1 cellular context compared by ENCODE assay signal in the genomic region with DNA sequence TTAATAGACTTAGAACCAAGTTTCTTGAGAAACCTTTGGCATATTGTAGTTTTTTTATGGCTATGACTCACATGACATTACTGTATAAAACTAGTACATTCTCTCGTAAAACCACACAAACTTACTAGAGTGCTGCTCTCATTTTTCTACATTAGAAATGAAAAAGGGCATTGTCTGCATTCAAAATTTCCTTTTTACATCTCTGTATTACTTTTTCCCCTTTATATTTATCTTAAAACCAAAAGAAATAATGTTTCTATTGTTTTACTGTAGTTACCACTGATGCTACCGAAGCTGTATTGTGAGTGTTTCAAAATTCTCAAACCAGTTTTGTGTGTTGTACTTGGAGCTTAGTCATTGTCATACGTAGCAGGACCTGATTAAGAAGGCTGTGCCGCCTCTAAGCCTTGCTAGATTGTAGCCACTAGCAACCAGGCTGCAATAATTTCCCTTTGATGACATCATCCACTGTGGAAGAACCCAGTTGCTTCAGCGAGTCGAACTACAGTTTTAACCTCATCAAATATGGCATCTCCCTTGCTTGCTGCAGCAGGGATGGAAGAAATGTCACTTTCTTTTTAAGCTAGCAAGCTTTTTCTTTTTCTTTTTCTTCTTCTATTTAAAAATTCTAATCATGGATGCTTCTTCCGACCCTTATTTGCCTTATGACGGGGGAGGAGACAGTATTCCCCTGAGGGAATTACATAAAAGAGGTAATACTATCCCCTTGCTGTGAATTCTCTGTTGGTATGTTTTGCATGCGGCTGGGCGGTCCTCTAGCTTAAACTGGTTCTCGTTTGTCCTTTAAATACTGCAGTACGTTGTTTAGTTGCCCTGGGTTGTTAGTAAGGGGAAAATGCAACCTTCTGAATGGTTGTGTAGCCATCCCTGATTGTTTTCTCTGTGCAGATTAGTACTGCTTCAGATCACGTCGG.
A peak's percentile ranks its signal among the peaks of the same experiment; 100 is the strongest.
TF ChIP-seq lines count a peak whose summit lies in the region.

No MANE protein-coding gene starts in this region.

TF ChIP-seq in H1, 55 proteins besides CTCF, POLR2A, EP300 and RAD21 (continued from another document):
- TF ChIP-seq, protein P1, sequence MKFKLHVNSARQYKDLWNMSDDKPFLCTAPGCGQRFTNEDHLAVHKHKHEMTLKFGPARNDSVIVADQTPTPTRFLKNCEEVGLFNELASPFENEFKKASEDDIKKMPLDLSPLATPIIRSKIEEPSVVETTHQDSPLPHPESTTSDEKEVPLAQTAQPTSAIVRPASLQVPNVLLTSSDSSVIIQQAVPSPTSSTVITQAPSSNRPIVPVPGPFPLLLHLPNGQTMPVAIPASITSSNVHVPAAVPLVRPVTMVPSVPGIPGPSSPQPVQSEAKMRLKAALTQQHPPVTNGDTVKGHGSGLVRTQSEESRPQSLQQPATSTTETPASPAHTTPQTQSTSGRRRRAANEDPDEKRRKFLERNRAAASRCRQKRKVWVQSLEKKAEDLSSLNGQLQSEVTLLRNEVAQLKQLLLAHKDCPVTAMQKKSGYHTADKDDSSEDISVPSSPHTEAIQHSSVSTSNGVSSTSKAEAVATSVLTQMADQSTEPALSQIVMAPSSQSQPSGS (IDR thresholded peaks at IDR 0.05; ENCODE audit: low read length), result peak; percentile 93
- TF ChIP-seq CBX8 (IDR thresholded peaks at IDR 0.05; ENCODE audit: borderline replicate concordance, low read depth, low read length) (no peak), CREB1 (IDR thresholded peaks at IDR 0.05) (peak; percentile 69), YY1 (IDR thresholded peaks at IDR 0.05; ENCODE audit: low read depth, low read length) (peak; percentile 34; the same call in 1 of the 2 replicates), CEBPB (IDR thresholded peaks at IDR 0.05; ENCODE audit: low read depth, low read length) (peak; percentile 60), TBP (IDR thresholded peaks at IDR 0.05; ENCODE audit: low read depth, low read length) (peak; percentile 73), POLR2AphosphoS5 (IDR thresholded peaks at IDR 0.05; ENCODE audit: low read depth, low read length) (0 out of 2 replicates have a peak, but pooled peaks have one; percentile 29), JUND (IDR thresholded peaks at IDR 0.05; ENCODE audit: low read length) (peak; percentile 87), PHF8 (conservative IDR thresholded peaks at IDR 0.05; ENCODE audit: low read depth, low read length) (no peak; the same call in 1 of the 2 replicates), RBBP5 (IDR thresholded peaks at IDR 0.05; ENCODE audit: borderline replicate concordance, low read depth, low read length) (no peak; the same call in 1 of the 2 replicates), TEAD4 (IDR thresholded peaks at IDR 0.05; ENCODE audit: low read depth, low read length) (peak; percentile 41; the same call in 1 of the 2 replicates)
- TF ChIP-seq, protein P2, sequence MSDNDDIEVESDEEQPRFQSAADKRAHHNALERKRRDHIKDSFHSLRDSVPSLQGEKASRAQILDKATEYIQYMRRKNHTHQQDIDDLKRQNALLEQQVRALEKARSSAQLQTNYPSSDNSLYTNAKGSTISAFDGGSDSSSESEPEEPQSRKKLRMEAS (IDR thresholded peaks at IDR 0.05), result peak; percentile 36; the same call in 1 of the 2 replicates
